Comparison of ENCODE assay signal across 19 cellular contexts in genomic region chr6:79145301-79145700, GRCh38.
DNase-seq lines count a peak whose midpoint lies in the region; ATAC-seq and TF ChIP-seq lines count a peak whose summit lies in the region.
"Had no signal": no experiment of that assay in that cellular context is flagged by ENCODE, and none has a peak within 500 bp of the region (broad histone marks: within the 10 kb centered on the region; RNA-seq: fewer than 3 reads in every experiment).

No MANE protein-coding gene starts in this region.

- no peaks in the 10 kb centered on the region for H3K79me2 ChIP-seq in GM23338 (replicated peaks; ENCODE audit: insufficient read depth)

- no peaks in the 10 kb centered on the region for H3K27me3 ChIP-seq in GM23338 (ENCODE audit: insufficient read depth)
- H3K27me3 ChIP-seq in gastroesophageal sphincter, result no peaks in the 10 kb centered on the region
- H3K27me3 ChIP-seq: BLaER1 had no signal

- H3K4me2 ChIP-seq in GM23338, result no peak overlapping the region
- H3K4me2 ChIP-seq: BLaER1 had no signal

- TF ChIP-seq EP300 in gastroesophageal sphincter (IDR thresholded peaks at IDR 0.05), result no peak

- peaks cover 3% of the 10 kb centered on the region for H3K4me1 Mint-ChIP-seq in activated naive CD8-positive, alpha-beta T cell treated with anti-CD3 and anti-CD28 coated beads, Interleukin-2, amount 10 ng/mL, durations not matched to agents 7 days and 5 days
- H3K4me1 Mint-ChIP-seq in activated naive CD8-positive, alpha-beta T cell treated with anti-CD3 and anti-CD28 coated beads for 36 hours, result no peaks in the 10 kb centered on the region
- peaks cover 9% of the 10 kb centered on the region; the same call in 2 of the 3 replicates for H3K4me1 Mint-ChIP-seq in GM23338
- H3K4me1 Mint-ChIP-seq: B cell; CD4-positive, CD25-positive, alpha-beta regulatory T cell had no signal

- POLR2A ChIA-PET in activated naive CD8-positive, alpha-beta T cell treated with anti-CD3 and anti-CD28 coated beads, Interleukin-2, amount 10 ng/mL, durations not matched to agents 7 days and 5 days (lab: Charles Lee), result no interaction called here

- no peak overlapping the region for H3K27ac ChIP-seq in GM23338 (ENCODE audit: low read depth)
- H3K27ac ChIP-seq in gastroesophageal sphincter, result no peak overlapping the region
- H3K27ac ChIP-seq: BLaER1, C4-2B, GM23248 had no signal

- H3K27ac Mint-ChIP-seq in activated naive CD8-positive, alpha-beta T cell treated with anti-CD3 and anti-CD28 coated beads, Interleukin-2, amount 10 ng/mL, durations not matched to agents 7 days and 5 days, result no peak overlapping the region
- H3K27ac Mint-ChIP-seq in activated naive CD8-positive, alpha-beta T cell treated with anti-CD3 and anti-CD28 coated beads for 36 hours, result no peak overlapping the region
- no peak overlapping the region for H3K27ac Mint-ChIP-seq in GM23338
- H3K27ac Mint-ChIP-seq: B cell; CD4-positive, CD25-positive, alpha-beta regulatory T cell; CD8-positive, alpha-beta T cell; H9; HFFc6 had no signal

- no peak for TF ChIP-seq CTCF in GM23338 (conservative IDR thresholded peaks at IDR 0.05; ENCODE audit: low read depth in 2 of 2)
- no peak for TF ChIP-seq CTCF in gastroesophageal sphincter (IDR thresholded peaks at IDR 0.05)

- TF ChIP-seq POLR2A in gastroesophageal sphincter (IDR thresholded peaks at IDR 0.05), result no peak

- peak overlapping the region; percentile 44; the same call in 1 of the 2 replicates for H2AFZ ChIP-seq in GM23338
- H2AFZ ChIP-seq: GM23248 had no signal

- no peaks in the 10 kb centered on the region for H4K20me1 ChIP-seq in GM23338 (replicated peaks; ENCODE audit: insufficient read depth)
- H4K20me1 ChIP-seq: BLaER1 had no signal

- peaks cover 2% of the 10 kb centered on the region for H3K36me3 Mint-ChIP-seq in activated naive CD8-positive, alpha-beta T cell treated with anti-CD3 and anti-CD28 coated beads, Interleukin-2, amount 10 ng/mL, durations not matched to agents 7 days and 5 days
- no peaks in the 10 kb centered on the region for H3K36me3 Mint-ChIP-seq in activated naive CD8-positive, alpha-beta T cell treated with anti-CD3 and anti-CD28 coated beads for 36 hours
- H3K36me3 Mint-ChIP-seq in GM23338 (ENCODE audit: low read depth), result no peaks in the 10 kb centered on the region
- H3K36me3 Mint-ChIP-seq: CD4-positive, CD25-positive, alpha-beta regulatory T cell; CD8-positive, alpha-beta T cell had no signal

- no peak for DNase-seq in activated naive CD8-positive, alpha-beta T cell treated with anti-CD3 and anti-CD28 coated beads, Interleukin-2, amount 10 ng/mL, durations not matched to agents 7 days and 5 days
- DNase-seq in activated naive CD8-positive, alpha-beta T cell treated with anti-CD3 and anti-CD28 coated beads for 36 hours, result no peak
- DNase-seq in GM23338 (ENCODE audit: low spot score) (no peak), myocyte (ENCODE audit: low read depth) (peak; percentile 45)
- DNase-seq: Caco-2; CD4-positive, CD25-positive, alpha-beta regulatory T cell; CD8-positive, alpha-beta T cell; DMS153; EL; GDM1; GM23248; H9; HFFc6 had no signal

- peak; percentile 60 for ATAC-seq in activated naive CD8-positive, alpha-beta T cell treated with anti-CD3 and anti-CD28 coated beads, Interleukin-2, amount 10 ng/mL, durations not matched to agents 7 days and 5 days (ENCODE audit: low read depth)
- ATAC-seq in GM23338 (no peak), gastroesophageal sphincter (no peak), HG03196 (IDR thresholded peaks at IDR 0.05; ENCODE audit: unreplicated experiment) (no peak)
- ATAC-seq: CD8-positive, alpha-beta T cell; GM12878 had no signal

- H3K4me3 ChIP-seq in GM23338 (no peak overlapping the region), gastroesophageal sphincter (no peak overlapping the region)
- H3K4me3 ChIP-seq: BLaER1, GM12878, GM23248 had no signal

- H3K36me3 ChIP-seq in GM23338 (ENCODE audit: insufficient read depth) (no peaks in the 10 kb centered on the region), gastroesophageal sphincter (no peaks in the 10 kb centered on the region)
- H3K36me3 ChIP-seq: BLaER1 had no signal

- H3K9me3 Mint-ChIP-seq in activated naive CD8-positive, alpha-beta T cell treated with anti-CD3 and anti-CD28 coated beads, Interleukin-2, amount 10 ng/mL, durations not matched to agents 7 days and 5 days, result no peaks in the 10 kb centered on the region
- no peaks in the 10 kb centered on the region for H3K9me3 Mint-ChIP-seq in activated naive CD8-positive, alpha-beta T cell treated with anti-CD3 and anti-CD28 coated beads for 36 hours
- no peaks in the 10 kb centered on the region for H3K9me3 Mint-ChIP-seq in GM23338
- H3K9me3 Mint-ChIP-seq: CD8-positive, alpha-beta T cell; HFFc6 had no signal

- H3K4me1 ChIP-seq in GM23338 (ENCODE audit: insufficient read depth) (peaks cover 22% of the 10 kb centered on the region), gastroesophageal sphincter (no peaks in the 10 kb centered on the region)
- H3K4me1 ChIP-seq: BLaER1 had no signal

- no peaks in the 10 kb centered on the region for H3K9me3 ChIP-seq in gastroesophageal sphincter
- H3K9me3 ChIP-seq: BLaER1, Caco-2 had no signal

- no peaks in the 10 kb centered on the region for H3F3A ChIP-seq in GM23338 (replicated peaks; ENCODE audit: low read depth)

- H3K27me3 Mint-ChIP-seq in activated naive CD8-positive, alpha-beta T cell treated with anti-CD3 and anti-CD28 coated beads, Interleukin-2, amount 10 ng/mL, durations not matched to agents 7 days and 5 days, result peaks cover 2% of the 10 kb centered on the region
- H3K27me3 Mint-ChIP-seq in activated naive CD8-positive, alpha-beta T cell treated with anti-CD3 and anti-CD28 coated beads for 36 hours, result peaks cover 5% of the 10 kb centered on the region
- no peaks in the 10 kb centered on the region for H3K27me3 Mint-ChIP-seq in GM23338 (ENCODE audit: insufficient read depth, low read depth, poor library complexity)
- H3K27me3 Mint-ChIP-seq: CD4-positive, CD25-positive, alpha-beta regulatory T cell had no signal

- H3K4me3 Mint-ChIP-seq in activated naive CD8-positive, alpha-beta T cell treated with anti-CD3 and anti-CD28 coated beads, Interleukin-2, amount 10 ng/mL, durations not matched to agents 7 days and 5 days, result no peak overlapping the region
- H3K4me3 Mint-ChIP-seq in activated naive CD8-positive, alpha-beta T cell treated with anti-CD3 and anti-CD28 coated beads for 36 hours, result no peak overlapping the region
- H3K4me3 Mint-ChIP-seq in GM23338, result no peak overlapping the region
- H3K4me3 Mint-ChIP-seq: B cell; CD4-positive, CD25-positive, alpha-beta regulatory T cell; CD8-positive, alpha-beta T cell; H9; HFFc6 had no signal

- no peaks in the 10 kb centered on the region for H3K9me2 ChIP-seq in GM23338 (ENCODE audit: insufficient read depth)

TF ChIP-seq in GM23338, 12 proteins besides CTCF, POLR2A, EP300 and RAD21:
- TF ChIP-seq EZH2 (IDR thresholded peaks at IDR 0.05; ENCODE audit: low read depth, unreplicated experiment) (no peak), ETS1 (IDR thresholded peaks at IDR 0.05) (no peak), EZH2phosphoT487 (IDR thresholded peaks at IDR 0.05; ENCODE audit: unreplicated experiment) (no peak), CREB1 (CRISPR knock-in tag; IDR thresholded peaks at IDR 0.05; ENCODE audit: low read depth) (no peak), STAT1 (IDR thresholded peaks at IDR 0.05; ENCODE audit: unreplicated experiment) (no peak), REST (IDR thresholded peaks at IDR 0.05; ENCODE audit: unreplicated experiment) (no peak), JUNB (IDR thresholded peaks at IDR 0.05; ENCODE audit: unreplicated experiment) (no peak), ZNF331 (CRISPR knock-in tag; IDR thresholded peaks at IDR 0.05; ENCODE audit: low read depth) (no peak), POLR2AphosphoS5 (IDR thresholded peaks at IDR 0.05; ENCODE audit: low read depth) (no peak)
TF ChIP-seq in GM23338: peak in this region for 0.
